ENCODE assay signal across 19 cellular contexts in genomic region chr10:98399784-98400183, GRCh38. TPM values are rescaled to one million over a fixed set of nuclear protein-coding genes. Genes with fewer than 3 reads are reported as not detected.
DNase-seq lines count a peak whose midpoint lies in the region; ATAC-seq and TF ChIP-seq lines count a peak whose summit lies in the region.
"Had no signal": no experiment of that assay in that cellular context is flagged by ENCODE, and none has a peak within 500 bp of the region (broad histone marks: within the 10 kb centered on the region; RNA-seq: fewer than 3 reads in every experiment).

No MANE protein-coding gene starts in this region.

- H3K23ac ChIP-seq in H9 (ENCODE audit: insufficient read length, low read depth, low read length), result no peak overlapping the region
- H3K23ac ChIP-seq in IMR-90 (ENCODE audit: low read depth, low read length), result no peak overlapping the region

- TF ChIP-seq RAD21 in IMR-90 (IDR thresholded peaks at IDR 0.05; ENCODE audit: low read length), result no peak

- no peak overlapping the region for H3K4ac ChIP-seq in H9 (ENCODE audit: low read depth, low read length)
- no peak overlapping the region for H3K4ac ChIP-seq in IMR-90 (ENCODE audit: low read depth, low read length)

- H3K27me3 ChIP-seq in H9 (ENCODE audit: insufficient read depth, low read length) (no peaks in the 10 kb centered on the region), IMR-90 (ENCODE audit: control insufficient read depth, insufficient read depth, low read length) (no peaks in the 10 kb centered on the region)
- H3K27me3 ChIP-seq: BLaER1 treated with 17β-estradiol and CSF1 and Interleukin-3, amounts not matched to agents 10 nM and 100 nM had no signal

- in situ Hi-C loops in IMR-90 (cut with MboI; ENCODE audit: low sequenced_read_pairs), result no loop called here

- H3K9me1 ChIP-seq in IMR-90 (ENCODE audit: insufficient read depth, low read length), result peaks cover 16% of the 10 kb centered on the region

- no peak for TF ChIP-seq POLR2A in IMR-90 (IDR thresholded peaks at IDR 0.05; ENCODE audit: low read depth, low read length)

- H3K36me3 Mint-ChIP-seq in H9 (ENCODE audit: insufficient read depth in 1 of 3, low read depth in 3 of 3), result no peaks in the 10 kb centered on the region; a peak in 2 of 7 replicates
- H3K36me3 Mint-ChIP-seq in dendritic cell treated with granulocyte-macrophage colony-stimulating factor and Interleukin-4, amounts not matched to agents 40 ng/mL and 50 ng/mL, for 4 days (ENCODE audit: low read depth), result peaks cover 36% of the 10 kb centered on the region
- H3K36me3 Mint-ChIP-seq in MCF 10A (ENCODE audit: insufficient read depth, unreplicated experiment), result no peaks in the 10 kb centered on the region
- H3K36me3 Mint-ChIP-seq in activated T-cell treated with anti-CD3 and anti-CD28 coated beads, Interleukin-2, amount 50 U/mL, for 4 hours (ENCODE audit: insufficient read depth), result peaks cover 14% of the 10 kb centered on the region

- ATAC-seq in IMR-90 (ENCODE audit: low read depth), result no peak
- ATAC-seq in activated T-cell treated with anti-CD3 and anti-CD28 coated beads, Interleukin-2, amount 50 U/mL, for 4 hours, result no peak
- ATAC-seq: CD8-positive, alpha-beta T cell had no signal

- TF ChIP-seq CTCF in H9 (conservative IDR thresholded peaks at IDR 0.05), result no peak
- no peak for TF ChIP-seq CTCF in IMR-90 (conservative IDR thresholded peaks at IDR 0.05; ENCODE audit: low read depth, low read length)
- TF ChIP-seq CTCF in MCF 10A (IDR thresholded peaks at IDR 0.05; ENCODE audit: unreplicated experiment), result no peak

- no peak overlapping the region for H2AFZ ChIP-seq in H9 (ENCODE audit: low read length)
- peak overlapping the region; percentile 14 for H2AFZ ChIP-seq in IMR-90 (replicated peaks; ENCODE audit: low read length, poor library complexity)

- peaks cover 5 to 8% of the 10 kb centered on the region in 2 experiments for H3K4me1 Mint-ChIP-seq in H9
- H3K4me1 Mint-ChIP-seq in dendritic cell treated with granulocyte-macrophage colony-stimulating factor and Interleukin-4, amounts not matched to agents 40 ng/mL and 50 ng/mL, for 4 days (ENCODE audit: low read depth), result peaks cover 29% of the 10 kb centered on the region
- peaks cover 17% of the 10 kb centered on the region for H3K4me1 Mint-ChIP-seq in MCF 10A (ENCODE audit: insufficient read depth, unreplicated experiment)
- peaks cover 8% of the 10 kb centered on the region for H3K4me1 Mint-ChIP-seq in activated T-cell treated with anti-CD3 and anti-CD28 coated beads, Interleukin-2, amount 50 U/mL, for 4 hours (ENCODE audit: low read depth)
- H3K4me1 Mint-ChIP-seq: B cell had no signal

- WGBS in H9 (ENCODE audit: extremely low coverage, insufficient read length, low lambda C conversion rate), result no CpG with 5 or more reads among the region's 9 CpGs
- 93% methylated on average over 6 of the region's 9 CpGs; no CpG with 5 or more reads in 1 of the 2 experiments for WGBS in IMR-90 (ENCODE audit: extremely low coverage in 2 of 2, insufficient read length in 1 of 2), 2 experiments

- H4K20me1 ChIP-seq in H9 (ENCODE audit: control insufficient read depth, insufficient read depth, insufficient read length) (no peaks in the 10 kb centered on the region), IMR-90 (ENCODE audit: insufficient read depth, low read length) (no peaks in the 10 kb centered on the region)

- DNase-seq in H9 (no peak), IMR-90 (no peak), posterior vena cava (ENCODE audit: low spot score) (peak; percentile 36), MCF 10A (ENCODE audit: unreplicated experiment) (no peak), midbrain (lab: John Stamatoyannopoulos, UW) (no peak), activated T-cell treated with anti-CD3 and anti-CD28 coated beads for 4 hours (no peak)
- no peak for DNase-seq in activated T-cell treated with anti-CD3 and anti-CD28 coated beads, Interleukin-2, amount 50 U/mL, for 4 hours
- DNase-seq: Caco-2; Calu3; CD4-positive, alpha-beta T cell; CD8-positive, alpha-beta T cell; DMS79 treated with DMSO at 0.1 percent for 48 hours; GF-D8 had no signal

- no peak overlapping the region for H4K8ac ChIP-seq in H9 (replicated peaks; ENCODE audit: insufficient read length, low read depth, low read length)
- H4K8ac ChIP-seq in IMR-90 (ENCODE audit: low read depth in 2 of 2, low read length in 2 of 2), result no peak overlapping the region

- H3T11ph ChIP-seq in H9 (ENCODE audit: low read length), result no peak overlapping the region

- no peak overlapping the region for H3K4me2 ChIP-seq in H9 (ENCODE audit: insufficient read depth, insufficient read length, low read length)
- H3K4me2 ChIP-seq in IMR-90 (ENCODE audit: low read depth, low read length), result no peak overlapping the region
- H3K4me2 ChIP-seq: A549; BLaER1 treated with 17β-estradiol and CSF1 and Interleukin-3, amounts not matched to agents 10 nM and 100 nM had no signal

- peaks cover 25% of the 10 kb centered on the region for H3K36me3 ChIP-seq in IMR-90 (ENCODE audit: control insufficient read depth, insufficient read depth, low read length)

- H3K9ac ChIP-seq in H9 (ENCODE audit: extremely low read depth, insufficient read length, low read length), result no peak overlapping the region
- no peak overlapping the region for H3K9ac ChIP-seq in IMR-90 (ENCODE audit: low read depth, low read length)
- H3K9ac ChIP-seq: BLaER1 treated with 17β-estradiol and CSF1 and Interleukin-3, amounts not matched to agents 10 nM and 100 nM had no signal

- POLR2A ChIA-PET in IMR-90 (lab: Charles Lee; ENCODE audit: unreplicated experiment) (no interaction called here), MCF 10A (lab: Yijun Ruan, JAX) (no interaction called here)

- CTCF ChIA-PET in IMR-90 (lab: Yijun Ruan, JAX), result interaction anchor here (1.1 kb wide), 1 partner anchor 16 kb away, joined by 3 read pairs; no protein-coding TSS in a partner anchor
- CTCF ChIA-PET in MCF 10A (lab: Yijun Ruan, JAX), result interaction anchor here (0.6 kb wide), 1 partner anchor 400 kb away, joined by 3 read pairs; no protein-coding TSS in a partner anchor

- H3K23me2 ChIP-seq in H9 (ENCODE audit: insufficient read length, low read depth, low read length, poor library complexity, severe bottlenecking), result no peaks in the 10 kb centered on the region

- BruUV-seq in IMR-90 (replicated peaks; lab: Mats Ljungman, UMichigan) (no TSS peak), MCF 10A (replicated peaks; lab: Mats Ljungman, UMichigan) (no TSS peak)

- H4K91ac ChIP-seq in H9 (ENCODE audit: insufficient read length, low read depth, low read length), result no peak overlapping the region
- no peak overlapping the region for H4K91ac ChIP-seq in IMR-90 (ENCODE audit: insufficient read depth, low read depth, low read length)

- no peak overlapping the region for H2AK5ac ChIP-seq in H9 (ENCODE audit: insufficient read length, low read length)
- no peak overlapping the region; the same call in 1 of the 2 replicates for H2AK5ac ChIP-seq in IMR-90 (ENCODE audit: low read depth, low read length)

- H3K27ac Mint-ChIP-seq in H9, result no peak overlapping the region
- H3K27ac Mint-ChIP-seq in dendritic cell treated with granulocyte-macrophage colony-stimulating factor and Interleukin-4, amounts not matched to agents 40 ng/mL and 50 ng/mL, for 4 days, result peak overlapping the region; percentile 21
- no peak overlapping the region for H3K27ac Mint-ChIP-seq in MCF 10A (ENCODE audit: low read depth, unreplicated experiment)
- H3K27ac Mint-ChIP-seq: B cell; CD4-positive, alpha-beta T cell; CD8-positive, alpha-beta T cell had no signal

- H4K5ac ChIP-seq in H9 (ENCODE audit: insufficient read length, low read depth, low read length) (no peak overlapping the region), IMR-90 (ENCODE audit: low read depth, low read length) (no peak overlapping the region)

- H3K27me3 Mint-ChIP-seq in H9 (ENCODE audit: low read depth), result no peaks in the 10 kb centered on the region
- no peaks in the 10 kb centered on the region for H3K27me3 Mint-ChIP-seq in dendritic cell treated with granulocyte-macrophage colony-stimulating factor and Interleukin-4, amounts not matched to agents 40 ng/mL and 50 ng/mL, for 4 days
- no peaks in the 10 kb centered on the region for H3K27me3 Mint-ChIP-seq in MCF 10A (ENCODE audit: insufficient read depth, unreplicated experiment)
- H3K27me3 Mint-ChIP-seq in activated T-cell treated with anti-CD3 and anti-CD28 coated beads, Interleukin-2, amount 50 U/mL, for 4 hours (ENCODE audit: low read depth), result no peaks in the 10 kb centered on the region
- H3K27me3 Mint-ChIP-seq: B cell; CD4-positive, alpha-beta T cell had no signal

- no peak overlapping the region for H3K27ac ChIP-seq in H9 (ENCODE audit: insufficient read length, low read depth, low read length)
- H3K27ac ChIP-seq in IMR-90 (ENCODE audit: insufficient read depth, low read length), result no peak overlapping the region
- H3K27ac ChIP-seq: 22Rv1; A549; BLaER1 treated with 17β-estradiol and CSF1 and Interleukin-3, amounts not matched to agents 10 nM and 100 nM; C4-2B had no signal

- H3K79me1 ChIP-seq in H9 (ENCODE audit: insufficient read depth, low read depth, low read length, poor library complexity, severe bottlenecking) (no peaks in the 10 kb centered on the region), IMR-90 (ENCODE audit: low read depth in 1 of 2, low read length in 2 of 2) (peaks cover 6 to 16% of the 10 kb centered on the region in 2 experiments; a peak in 2 of 4 replicates)

- H3K9me3 ChIP-seq in H9 (ENCODE audit: control insufficient read depth, low read depth, low read length), result no peaks in the 10 kb centered on the region
- no peaks in the 10 kb centered on the region for H3K9me3 ChIP-seq in IMR-90 (ENCODE audit: control insufficient read depth, insufficient read depth, low read length)
- H3K9me3 ChIP-seq: A549; BLaER1 treated with 17β-estradiol and CSF1 and Interleukin-3, amounts not matched to agents 10 nM and 100 nM; Caco-2 had no signal

- H2BK20ac ChIP-seq in H9 (ENCODE audit: low read depth, low read length, poor library complexity, severe bottlenecking) (no peak overlapping the region), IMR-90 (ENCODE audit: low read depth, low read length) (no peak overlapping the region)

- dilution Hi-C loops in IMR-90 (cut with HindIII; ENCODE audit: low sequenced_read_pairs, unreplicated experiment), result no loop called here

- no peak overlapping the region for H2BK120ac ChIP-seq in H9 (ENCODE audit: low read depth, low read length, poor library complexity, severe bottlenecking)
- H2BK120ac ChIP-seq in IMR-90 (ENCODE audit: low read depth, low read length), result no peak overlapping the region

- H2BK5ac ChIP-seq in H9 (ENCODE audit: insufficient read length, low read length), result no peak overlapping the region
- no peak overlapping the region for H2BK5ac ChIP-seq in IMR-90 (ENCODE audit: low read depth, low read length, poor library complexity, severe bottlenecking)

- no peak overlapping the region for H2AK9ac ChIP-seq in IMR-90 (replicated peaks; ENCODE audit: low read depth, low read length, poor library complexity)

- H3K14ac ChIP-seq in H9 (ENCODE audit: insufficient read depth, low read length), result peak overlapping the region; percentile 40; the same call in 1 of the 2 replicates
- no peak overlapping the region for H3K14ac ChIP-seq in IMR-90 (replicated peaks; ENCODE audit: low read depth, low read length)

- H2BK15ac ChIP-seq in H9 (ENCODE audit: low read depth, low read length) (no peak overlapping the region), IMR-90 (ENCODE audit: low read depth, low read length) (no peak overlapping the region)

- H2BK12ac ChIP-seq in H9 (ENCODE audit: insufficient read length, low read depth, low read length), result no peak overlapping the region

- H3K18ac ChIP-seq in H9 (ENCODE audit: insufficient read length, low read depth, low read length) (no peak overlapping the region), IMR-90 (ENCODE audit: low read depth, low read length) (no peak overlapping the region)

- H3K4me1 ChIP-seq in H9 (ENCODE audit: insufficient read depth, low read length) (no peaks in the 10 kb centered on the region; the same call in 1 of the 2 replicates), IMR-90 (ENCODE audit: control insufficient read depth, insufficient read depth, low read length) (peaks cover 10% of the 10 kb centered on the region)

- no peaks in the 10 kb centered on the region for H3K79me2 ChIP-seq in H9 (ENCODE audit: insufficient read depth, low read length)

- H3K9me3 Mint-ChIP-seq in H9 (no peaks in the 10 kb centered on the region), MCF 10A (ENCODE audit: unreplicated experiment) (no peaks in the 10 kb centered on the region)
- no peaks in the 10 kb centered on the region for H3K9me3 Mint-ChIP-seq in dendritic cell treated with granulocyte-macrophage colony-stimulating factor and Interleukin-4, amounts not matched to agents 40 ng/mL and 50 ng/mL, for 4 days
- H3K9me3 Mint-ChIP-seq in activated T-cell treated with anti-CD3 and anti-CD28 coated beads, Interleukin-2, amount 50 U/mL, for 4 hours, result no peaks in the 10 kb centered on the region
- H3K9me3 Mint-ChIP-seq: CD4-positive, alpha-beta T cell; CD8-positive, alpha-beta T cell had no signal

- H3K56ac ChIP-seq in H9 (ENCODE audit: insufficient read length, low read depth, low read length), result no peak overlapping the region
- no peak overlapping the region for H3K56ac ChIP-seq in IMR-90 (ENCODE audit: extremely low read depth, insufficient read depth, low read length)

- H3K4me3 Mint-ChIP-seq in H9 (no peak overlapping the region), MCF 10A (ENCODE audit: unreplicated experiment) (no peak overlapping the region)
- no peak overlapping the region for H3K4me3 Mint-ChIP-seq in dendritic cell treated with granulocyte-macrophage colony-stimulating factor and Interleukin-4, amounts not matched to agents 40 ng/mL and 50 ng/mL, for 4 days
- no peak overlapping the region for H3K4me3 Mint-ChIP-seq in activated T-cell treated with anti-CD3 and anti-CD28 coated beads, Interleukin-2, amount 50 U/mL, for 4 hours
- H3K4me3 Mint-ChIP-seq: B cell; CD4-positive, alpha-beta T cell; CD8-positive, alpha-beta T cell had no signal

- intact Hi-C loops in IMR-90 (cut with micrococcal nuclease) (loop anchor here (5.0 kb wide), 1 partner anchor 52 kb away; no protein-coding TSS in a partner anchor), posterior vena cava (cut with DNase I) (loop anchor here in 1 of 2 donors (10.0 kb wide), 1 partner anchor 155 kb away; no protein-coding TSS in a partner anchor), MCF 10A (cut with micrococcal nuclease) (no loop called here)
- intact Hi-C loops in dendritic cell treated with granulocyte-macrophage colony-stimulating factor and Interleukin-4, amounts not matched to agents 40 ng/mL and 50 ng/mL, for 4 days (cut with micrococcal nuclease), result no loop called here

- no peak overlapping the region for H3K4me3 ChIP-seq in IMR-90 (ENCODE audit: insufficient read depth, low read depth, low read length)
- H3K4me3 ChIP-seq: A549; BLaER1 treated with 17β-estradiol and CSF1 and Interleukin-3, amounts not matched to agents 10 nM and 100 nM had no signal

RNA-seq across cellular contexts. Expression of gene PYROXD2, which starts 15.2 kb away (rescaled TPM):
- total RNA-seq in H9 (2021) (2.1 and 5.3 TPM in 2 replicates), IMR-90 (2012; rRNA removed) (5.8 and 6.5 TPM in 2 replicates), posterior vena cava (1 to 10 TPM; 7.0 to 9.6 TPM), MCF 10A (2022) (4.0 and 7.9 TPM in 2 replicates)
- polyA plus RNA-seq in IMR-90 (2012; rRNA removed), result 16.3 and 16.4 TPM in 2 replicates
- polyA plus RNA-seq in IMR-90 (2012; cell fraction: cytosol; rRNA removed), result 11.1 and 18.4 TPM in 2 replicates
- 78.4 and 95.1 TPM in 2 replicates for polyA plus RNA-seq in IMR-90 (2012; cell fraction: nucleus; rRNA removed; ENCODE audit: low replicate concordance)
- total RNA-seq in activated T-cell treated with anti-CD3 and anti-CD28 coated beads, Interleukin-2, amount 50 U/mL, for 4 hours, result 1 to 10 TPM in 2 of 3 donors, under 1 TPM in 1; 0.84 to 3.2 (median 1.1) TPM

RNA-seq across cellular contexts. Expression of gene HPS1, which starts 47.0 kb away (rescaled TPM):
- total RNA-seq in H9 (2021) (46.8 and 47.4 TPM in 2 replicates), IMR-90 (2012; rRNA removed) (14.0 and 15.8 TPM in 2 replicates), posterior vena cava (10 to 100 TPM; 53.2 to 60.8 TPM), MCF 10A (2022) (40.5 and 41.8 TPM in 2 replicates)
- 55.2 and 60.9 TPM in 2 replicates for polyA plus RNA-seq in IMR-90 (2012; rRNA removed)
- polyA plus RNA-seq in IMR-90 (2012; cell fraction: cytosol; rRNA removed), result 48.7 and 61.4 TPM in 2 replicates
- polyA plus RNA-seq in IMR-90 (2012; cell fraction: nucleus; rRNA removed; ENCODE audit: low replicate concordance), result 100 and 167 TPM in 2 replicates
- total RNA-seq in activated T-cell treated with anti-CD3 and anti-CD28 coated beads, Interleukin-2, amount 50 U/mL, for 4 hours, result 10 to 100 TPM; 59.2 to 64.2 (median 59.7) TPM
